Comparison of ENCODE assay signal across 8 cellular contexts in the genomic region with DNA sequence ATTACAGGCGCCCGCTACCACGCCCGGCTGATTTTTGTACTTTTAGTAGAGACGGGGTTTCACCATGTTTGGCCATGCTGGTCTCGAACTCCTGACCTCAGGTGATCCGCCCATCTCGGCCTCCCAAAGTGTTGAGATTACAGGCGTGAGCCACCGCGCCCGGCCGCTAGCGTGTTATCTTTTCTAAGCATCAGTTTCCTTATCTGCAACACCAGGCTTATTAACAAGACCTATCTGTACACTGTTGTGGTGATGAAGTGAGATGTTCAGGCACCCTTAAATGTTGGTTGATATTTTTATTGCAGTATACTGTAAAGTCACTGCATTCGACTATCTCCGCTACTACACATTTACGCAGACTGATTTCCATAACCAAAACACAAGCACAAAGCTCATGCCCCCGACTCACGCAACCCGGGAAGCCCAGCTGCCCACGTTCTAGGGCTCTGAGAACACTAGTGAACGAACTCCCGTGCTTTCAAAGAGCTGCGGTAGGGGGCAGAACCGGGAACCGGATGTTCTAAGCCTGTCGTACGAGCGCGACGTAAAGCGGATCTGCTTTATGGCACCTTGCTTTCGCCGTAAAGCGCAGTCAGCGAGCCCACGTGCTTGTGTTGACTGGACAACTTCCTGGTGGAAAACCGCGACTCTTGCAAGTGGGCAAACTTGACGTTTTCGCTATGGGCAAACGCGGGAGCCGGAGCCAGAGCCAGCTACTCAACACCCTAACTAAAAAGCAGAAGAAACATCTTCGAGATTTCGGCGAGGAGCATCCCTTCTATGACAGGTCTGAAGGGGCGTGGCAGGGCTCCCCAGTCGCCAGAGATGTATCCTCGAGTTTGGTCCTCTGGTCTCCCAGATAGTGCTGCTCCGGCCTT. TPM values are rescaled to one million over a fixed set of nuclear protein-coding genes. Genes with fewer than 3 reads are reported as not detected.
DNase-seq lines count a peak whose midpoint lies in the region; FAIRE-seq and TF ChIP-seq lines count a peak whose summit lies in the region.

Gene UTP25, plus strand, starts transcription at position 589 of the 878 bp plus-strand sequence. Its CDS starts 92 bp downstream, at position 681.

- H3K4me3 Mint-ChIP-seq in H9: peak within 1 kb of the TSS; percentile 95 to 97

- peaks cover 0 to 3% of the 10 kb centered on the region in 2 experiments; a peak in 1 of 5 replicates for H3K9me3 Mint-ChIP-seq in H9

- peak within 1 kb of the TSS; percentile 34 for H3K9ac ChIP-seq in H9 (ENCODE audit: extremely low read depth, insufficient read length, low read length)
- peak within 1 kb of the TSS; percentile 59 for H3K9ac ChIP-seq in neural cell (ENCODE audit: low read length)

- no peaks in the 10 kb centered on the region for H3F3A ChIP-seq in neural cell (ENCODE audit: insufficient read depth, low read length, poor library complexity, severe bottlenecking)

- no peak within 1 kb of the TSS for H3K4ac ChIP-seq in H9 (ENCODE audit: low read depth, low read length)

- H3K27me3 Mint-ChIP-seq in H9 (ENCODE audit: low read depth): peaks cover 4% of the 10 kb centered on the region

- peak; percentile 95 for FAIRE-seq in G401.6 (lab: Jason Lieb, UNC)

- H3K27ac Mint-ChIP-seq in H9: peak within 1 kb of the TSS; percentile 78 to 97 (median 84); a peak in 5 of 7 replicates

- no peak within 1 kb of the TSS for H3K27ac ChIP-seq in H9 (ENCODE audit: insufficient read length, low read depth, low read length)
- peak within 1 kb of the TSS; percentile 66 for H3K27ac ChIP-seq in neural cell (ENCODE audit: low read length)
- H3K27ac ChIP-seq in stomach: peak within 1 kb of the TSS; percentile 20 to 85 (median 75)

- H3K9me3 ChIP-seq in H9 (ENCODE audit: control insufficient read depth, low read depth, low read length) (no peaks in the 10 kb centered on the region), neural cell (ENCODE audit: low read length) (no peaks in the 10 kb centered on the region), stomach (no peaks in the 10 kb centered on the region)

- no peak within 1 kb of the TSS for H4K8ac ChIP-seq in H9 (replicated peaks; ENCODE audit: insufficient read length, low read depth, low read length)

- no CpG with 5 or more reads among the region's 51 CpGs for WGBS in H9 (ENCODE audit: extremely low coverage, insufficient read length, low lambda C conversion rate)
- 12 to 15% (median 13%) methylated on average over 49 to 51 of the region's 51 CpGs for WGBS in stomach, 5 donors

- H2BK5ac ChIP-seq in H9 (ENCODE audit: insufficient read length, low read length): no peak within 1 kb of the TSS

- peaks cover 3 to 20% (median 18%) of the 10 kb centered on the region in 3 experiments; a peak in 6 of 7 replicates for H3K36me3 Mint-ChIP-seq in H9 (ENCODE audit: insufficient read depth in 1 of 3, low read depth in 3 of 3)

- no peak within 1 kb of the TSS for H2AFZ ChIP-seq in H9 (ENCODE audit: low read length)
- peak within 1 kb of the TSS; percentile 92 for H2AFZ ChIP-seq in neural cell (ENCODE audit: low read depth, low read length)

- H4K91ac ChIP-seq in H9 (ENCODE audit: insufficient read length, low read depth, low read length): no peak within 1 kb of the TSS

- H3K56ac ChIP-seq in H9 (ENCODE audit: insufficient read length, low read depth, low read length): no peak within 1 kb of the TSS

- H4K20me1 ChIP-seq in H9 (ENCODE audit: control insufficient read depth, insufficient read depth, insufficient read length): no peaks in the 10 kb centered on the region
- no peaks in the 10 kb centered on the region for H4K20me1 ChIP-seq in neural cell (ENCODE audit: insufficient read depth)

- intact Hi-C loops in stomach (cut with DNase I; ENCODE audit: low total_unique reads): no loop called here

- H3K79me2 ChIP-seq in H9 (ENCODE audit: insufficient read depth, low read length) (no peaks in the 10 kb centered on the region), neural cell (replicated peaks; ENCODE audit: insufficient read depth, low read length) (no peaks in the 10 kb centered on the region)

- peak; percentile 71 for TF ChIP-seq CTCF in H9 (conservative IDR thresholded peaks at IDR 0.05)
- peak; percentile 66 for TF ChIP-seq CTCF in fibroblast of villous mesenchyme (IDR thresholded peaks at IDR 0.05; ENCODE audit: insufficient read depth, low read depth, low read length)
- TF ChIP-seq CTCF in neural cell (IDR thresholded peaks at IDR 0.05; ENCODE audit: poor library complexity, severe bottlenecking): peak; percentile 93
- peak in 5 of 7 experiments; percentile 53 to 91 (median 61) for TF ChIP-seq CTCF in stomach (IDR thresholded peaks at IDR 0.05)

- no peak for TF ChIP-seq EP300 in neural cell (conservative IDR thresholded peaks at IDR 0.05; ENCODE audit: poor library complexity, severe bottlenecking)
- no peak for TF ChIP-seq EP300 in stomach (IDR thresholded peaks at IDR 0.05)

- H3K14ac ChIP-seq in H9 (ENCODE audit: insufficient read depth, low read length): no peak within 1 kb of the TSS

- no peak within 1 kb of the TSS for H2BK20ac ChIP-seq in H9 (ENCODE audit: low read depth, low read length, poor library complexity, severe bottlenecking)

- no peak within 1 kb of the TSS for H2BK12ac ChIP-seq in H9 (ENCODE audit: insufficient read length, low read depth, low read length)

- H3K36me3 ChIP-seq in neural cell (ENCODE audit: insufficient read depth, low read length) (no peaks in the 10 kb centered on the region), stomach (peaks cover 12 to 24% (median 21%) of the 10 kb centered on the region in 4 donors)

- no peak within 1 kb of the TSS for H2BK120ac ChIP-seq in H9 (ENCODE audit: low read depth, low read length, poor library complexity, severe bottlenecking)

- peak within 1 kb of the TSS; percentile 75 for H3K4me3 ChIP-seq in fibroblast of villous mesenchyme (ENCODE audit: low read depth, low read length)
- peak within 1 kb of the TSS; percentile 91 for H3K4me3 ChIP-seq in neural cell (ENCODE audit: low read length)
- peak within 1 kb of the TSS; percentile 76 to 95 (median 90) for H3K4me3 ChIP-seq in stomach

- no peaks in the 10 kb centered on the region for H3K9me2 ChIP-seq in neural cell (ENCODE audit: insufficient read depth, low read length)

- H3K4me1 Mint-ChIP-seq in H9: peaks cover 10 to 14% of the 10 kb centered on the region in 2 experiments

- no peaks in the 10 kb centered on the region for H3K4me1 ChIP-seq in H9 (ENCODE audit: insufficient read depth, low read length)
- H3K4me1 ChIP-seq in stomach: peaks cover 9 to 34% (median 23%) of the 10 kb centered on the region in 4 donors

- H3K4me2 ChIP-seq in H9 (ENCODE audit: insufficient read depth, insufficient read length, low read length): peak within 1 kb of the TSS; percentile 37
- H3K4me2 ChIP-seq in neural cell (ENCODE audit: low read length): peak within 1 kb of the TSS; percentile 46

- no peak within 1 kb of the TSS for H4K5ac ChIP-seq in H9 (ENCODE audit: insufficient read length, low read depth, low read length)

- H2AK5ac ChIP-seq in H9 (ENCODE audit: insufficient read length, low read length): no peak within 1 kb of the TSS

- H2BK15ac ChIP-seq in H9 (ENCODE audit: low read depth, low read length): no peak within 1 kb of the TSS

- H3K79me1 ChIP-seq in H9 (ENCODE audit: insufficient read depth, low read depth, low read length, poor library complexity, severe bottlenecking): no peaks in the 10 kb centered on the region

- H3K23ac ChIP-seq in H9 (ENCODE audit: insufficient read length, low read depth, low read length): no peak within 1 kb of the TSS

- H3K27me3 ChIP-seq in H9 (ENCODE audit: insufficient read depth, low read length) (no peaks in the 10 kb centered on the region), neural cell (ENCODE audit: insufficient read depth, low read depth, low read length) (no peaks in the 10 kb centered on the region), stomach (no peaks in the 10 kb centered on the region)

- no peak for TF ChIP-seq POLR2A in stomach (IDR thresholded peaks at IDR 0.05)

- no peak within 1 kb of the TSS for H3K18ac ChIP-seq in H9 (ENCODE audit: insufficient read length, low read depth, low read length)

- TF ChIP-seq RAD21 in neural cell (conservative IDR thresholded peaks at IDR 0.05): peak; percentile 56

- no peak within 1 kb of the TSS for H3T11ph ChIP-seq in H9 (ENCODE audit: low read length)

- H3K23me2 ChIP-seq in H9 (ENCODE audit: insufficient read length, low read depth, low read length, poor library complexity, severe bottlenecking): no peaks in the 10 kb centered on the region

- DNase-seq in H9 (peak; percentile 92), M059J (ENCODE audit: low read depth) (peak; percentile 95), SHP77 (lab: John Stamatoyannopoulos, UW) (peak; percentile 93), fibroblast of villous mesenchyme (ENCODE audit: low read depth) (peak; percentile 97), stomach (peak; percentile 95)
- peak; percentile 89 for DNase-seq in activated effector memory CD4-positive, alpha-beta T cell treated with Interleukin-2 at 50 U/mL for 16 hours

TF ChIP-seq in neural cell, 6 proteins besides CTCF, POLR2A, EP300 and RAD21 (continues in another document):
- TF ChIP-seq MXI1 (conservative IDR thresholded peaks at IDR 0.05; ENCODE audit: poor library complexity, severe bottlenecking): peak; percentile 99
- peak; percentile 57 for TF ChIP-seq POLR2AphosphoS5 (IDR thresholded peaks at IDR 0.05)
- peak; percentile 76 for TF ChIP-seq SMC3 (conservative IDR thresholded peaks at IDR 0.05; ENCODE audit: poor library complexity)

RNA-seq across cellular contexts. Expression of gene UTP25, which starts in this region (rescaled TPM):
- total RNA-seq in H9 (2021): 12.9 TPM in 2 replicates
- total RNA-seq in M059J (2014; rRNA removed; shearing (Covaris generic)): 5.9 and 7.8 TPM in 2 replicates
- total RNA-seq in fibroblast of villous mesenchyme: 10.6 and 12.1 TPM in 2 replicates
- 6.1 and 6.2 TPM in 2 replicates for polyA plus RNA-seq in neural cell
- 10.5 and 12.7 TPM in 2 replicates for polyA minus RNA-seq in neural cell
- total RNA-seq in stomach: 10 to 100 TPM in 1 of 5 donors, 1 to 10 TPM in 4; 1.4 to 10.6 (median 3.1) TPM
- polyA plus RNA-seq in stomach: 1 to 10 TPM; 1.1 to 2.1 (median 1.9) TPM
